1 cellular context compared by ENCODE assay signal in the genomic region with DNA sequence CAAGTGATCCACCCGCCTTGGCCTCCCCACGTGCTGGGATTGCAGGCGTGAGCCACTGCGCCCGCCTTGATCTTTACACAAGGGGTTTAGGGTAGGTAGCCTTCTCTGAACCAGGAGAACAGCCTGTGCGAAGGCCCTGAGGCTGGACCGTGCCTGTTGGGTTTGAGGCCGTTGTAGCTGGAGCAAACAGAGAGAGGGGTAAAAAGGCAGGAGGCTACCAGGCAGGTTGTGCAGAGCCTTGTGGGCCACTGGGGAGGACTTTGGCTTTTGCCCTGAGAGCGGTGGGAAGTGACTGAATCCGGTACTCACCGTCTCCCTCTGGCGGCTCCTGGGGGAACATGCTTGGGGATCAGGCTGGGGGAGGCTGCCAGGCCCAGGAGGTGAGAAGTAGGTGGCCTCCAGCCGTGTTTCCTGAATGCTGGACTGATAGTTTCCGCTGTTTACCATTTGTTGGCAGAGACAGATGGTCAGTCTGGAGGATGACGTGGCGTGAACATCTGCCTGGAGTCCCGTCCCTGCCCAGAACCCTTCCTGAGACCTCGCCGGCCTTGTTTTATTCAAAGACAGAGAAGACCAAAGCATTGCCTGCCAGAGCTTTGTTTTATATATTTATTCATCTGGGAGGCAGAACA.
TF ChIP-seq lines count a peak whose summit lies in the region.

No MANE protein-coding gene starts in this region.

TF ChIP-seq in HepG2, 621 proteins besides CTCF, POLR2A, EP300 and RAD21 (continued from another document and continues in another):
- peak; percentile 35; the same call in 1 of the 2 replicates for TF ChIP-seq THAP9 (CRISPR knock-in tag; IDR thresholded peaks at IDR 0.05; ENCODE audit: borderline replicate concordance)
- TF ChIP-seq, protein P1, sequence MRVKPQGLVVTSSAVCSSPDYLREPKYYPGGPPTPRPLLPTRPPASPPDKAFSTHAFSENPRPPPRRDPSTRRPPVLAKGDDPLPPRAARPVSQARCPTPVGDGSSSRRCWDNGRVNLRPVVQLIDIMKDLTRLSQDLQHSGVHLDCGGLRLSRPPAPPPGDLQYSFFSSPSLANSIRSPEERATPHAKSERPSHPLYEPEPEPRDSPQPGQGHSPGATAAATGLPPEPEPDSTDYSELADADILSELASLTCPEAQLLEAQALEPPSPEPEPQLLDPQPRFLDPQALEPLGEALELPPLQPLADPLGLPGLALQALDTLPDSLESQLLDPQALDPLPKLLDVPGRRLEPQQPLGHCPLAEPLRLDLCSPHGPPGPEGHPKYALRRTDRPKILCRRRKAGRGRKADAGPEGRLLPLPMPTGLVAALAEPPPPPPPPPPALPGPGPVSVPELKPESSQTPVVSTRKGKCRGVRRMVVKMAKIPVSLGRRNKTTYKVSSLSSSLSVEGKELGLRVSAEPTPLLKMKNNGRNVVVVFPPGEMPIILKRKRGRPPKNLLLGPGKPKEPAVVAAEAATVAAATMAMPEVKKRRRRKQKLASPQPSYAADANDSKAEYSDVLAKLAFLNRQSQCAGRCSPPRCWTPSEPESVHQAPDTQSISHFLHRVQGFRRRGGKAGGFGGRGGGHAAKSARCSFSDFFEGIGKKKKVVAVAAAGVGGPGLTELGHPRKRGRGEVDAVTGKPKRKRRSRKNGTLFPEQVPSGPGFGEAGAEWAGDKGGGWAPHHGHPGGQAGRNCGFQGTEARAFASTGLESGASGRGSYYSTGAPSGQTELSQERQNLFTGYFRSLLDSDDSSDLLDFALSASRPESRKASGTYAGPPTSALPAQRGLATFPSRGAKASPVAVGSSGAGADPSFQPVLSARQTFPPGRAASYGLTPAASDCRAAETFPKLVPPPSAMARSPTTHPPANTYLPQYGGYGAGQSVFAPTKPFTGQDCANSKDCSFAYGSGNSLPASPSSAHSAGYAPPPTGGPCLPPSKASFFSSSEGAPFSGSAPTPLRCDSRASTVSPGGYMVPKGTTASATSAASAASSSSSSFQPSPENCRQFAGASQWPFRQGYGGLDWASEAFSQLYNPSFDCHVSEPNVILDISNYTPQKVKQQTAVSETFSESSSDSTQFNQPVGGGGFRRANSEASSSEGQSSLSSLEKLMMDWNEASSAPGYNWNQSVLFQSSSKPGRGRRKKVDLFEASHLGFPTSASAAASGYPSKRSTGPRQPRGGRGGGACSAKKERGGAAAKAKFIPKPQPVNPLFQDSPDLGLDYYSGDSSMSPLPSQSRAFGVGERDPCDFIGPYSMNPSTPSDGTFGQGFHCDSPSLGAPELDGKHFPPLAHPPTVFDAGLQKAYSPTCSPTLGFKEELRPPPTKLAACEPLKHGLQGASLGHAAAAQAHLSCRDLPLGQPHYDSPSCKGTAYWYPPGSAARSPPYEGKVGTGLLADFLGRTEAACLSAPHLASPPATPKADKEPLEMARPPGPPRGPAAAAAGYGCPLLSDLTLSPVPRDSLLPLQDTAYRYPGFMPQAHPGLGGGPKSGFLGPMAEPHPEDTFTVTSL (CRISPR knock-in tag; IDR thresholded peaks at IDR 0.05; ENCODE audit: borderline replicate concordance), result no peak
- peak; percentile 73 for TF ChIP-seq RXRA (CRISPR knock-in tag; IDR thresholded peaks at IDR 0.05)
- TF ChIP-seq ZNF792 (CRISPR knock-in tag; IDR thresholded peaks at IDR 0.05), result 0 out of 2 replicates have a peak, but pooled peaks have one; percentile 29
- TF ChIP-seq FOXO1 (CRISPR knock-in tag; IDR thresholded peaks at IDR 0.05), result peak; percentile 14; the same call in 1 of the 2 replicates
- peak; percentile 78; the same call in 1 of the 2 replicates for TF ChIP-seq HOXA3 (CRISPR knock-in tag; IDR thresholded peaks at IDR 0.05)
- no peak for TF ChIP-seq XBP1 (CRISPR knock-in tag; IDR thresholded peaks at IDR 0.05)
- TF ChIP-seq ZNF33B (CRISPR knock-in tag; IDR thresholded peaks at IDR 0.05), result 0 out of 2 replicates have a peak, but pooled peaks have one; percentile 56
- TF ChIP-seq HDAC2 (CRISPR knock-in tag; IDR thresholded peaks at IDR 0.05), result peak; percentile 37; the same call in 1 of the 2 replicates
- no peak for TF ChIP-seq PRMT3 (CRISPR knock-in tag; IDR thresholded peaks at IDR 0.05; ENCODE audit: borderline replicate concordance, low read depth)
- no peak for TF ChIP-seq NR1H2 (CRISPR knock-in tag; IDR thresholded peaks at IDR 0.05; ENCODE audit: borderline replicate concordance, low read depth)
- TF ChIP-seq RARA (CRISPR knock-in tag; IDR thresholded peaks at IDR 0.05), result peak; percentile 61
- TF ChIP-seq ZNF512B (CRISPR knock-in tag; IDR thresholded peaks at IDR 0.05; ENCODE audit: borderline replicate concordance), result no peak
- TF ChIP-seq, protein P2, sequence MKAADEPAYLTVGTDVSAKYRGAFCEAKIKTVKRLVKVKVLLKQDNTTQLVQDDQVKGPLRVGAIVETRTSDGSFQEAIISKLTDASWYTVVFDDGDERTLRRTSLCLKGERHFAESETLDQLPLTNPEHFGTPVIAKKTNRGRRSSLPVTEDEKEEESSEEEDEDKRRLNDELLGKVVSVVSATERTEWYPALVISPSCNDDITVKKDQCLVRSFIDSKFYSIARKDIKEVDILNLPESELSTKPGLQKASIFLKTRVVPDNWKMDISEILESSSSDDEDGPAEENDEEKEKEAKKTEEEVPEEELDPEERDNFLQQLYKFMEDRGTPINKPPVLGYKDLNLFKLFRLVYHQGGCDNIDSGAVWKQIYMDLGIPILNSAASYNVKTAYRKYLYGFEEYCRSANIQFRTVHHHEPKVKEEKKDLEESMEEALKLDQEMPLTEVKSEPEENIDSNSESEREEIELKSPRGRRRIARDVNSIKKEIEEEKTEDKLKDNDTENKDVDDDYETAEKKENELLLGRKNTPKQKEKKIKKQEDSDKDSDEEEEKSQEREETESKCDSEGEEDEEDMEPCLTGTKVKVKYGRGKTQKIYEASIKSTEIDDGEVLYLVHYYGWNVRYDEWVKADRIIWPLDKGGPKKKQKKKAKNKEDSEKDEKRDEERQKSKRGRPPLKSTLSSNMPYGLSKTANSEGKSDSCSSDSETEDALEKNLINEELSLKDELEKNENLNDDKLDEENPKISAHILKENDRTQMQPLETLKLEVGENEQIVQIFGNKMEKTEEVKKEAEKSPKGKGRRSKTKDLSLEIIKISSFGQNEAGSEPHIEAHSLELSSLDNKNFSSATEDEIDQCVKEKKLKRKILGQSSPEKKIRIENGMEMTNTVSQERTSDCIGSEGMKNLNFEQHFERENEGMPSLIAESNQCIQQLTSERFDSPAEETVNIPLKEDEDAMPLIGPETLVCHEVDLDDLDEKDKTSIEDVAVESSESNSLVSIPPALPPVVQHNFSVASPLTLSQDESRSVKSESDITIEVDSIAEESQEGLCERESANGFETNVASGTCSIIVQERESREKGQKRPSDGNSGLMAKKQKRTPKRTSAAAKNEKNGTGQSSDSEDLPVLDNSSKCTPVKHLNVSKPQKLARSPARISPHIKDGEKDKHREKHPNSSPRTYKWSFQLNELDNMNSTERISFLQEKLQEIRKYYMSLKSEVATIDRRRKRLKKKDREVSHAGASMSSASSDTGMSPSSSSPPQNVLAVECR (CRISPR knock-in tag; IDR thresholded peaks at IDR 0.05; ENCODE audit: borderline replicate concordance), result peak; percentile 61; the same call in 1 of the 2 replicates
- TF ChIP-seq, protein P3, sequence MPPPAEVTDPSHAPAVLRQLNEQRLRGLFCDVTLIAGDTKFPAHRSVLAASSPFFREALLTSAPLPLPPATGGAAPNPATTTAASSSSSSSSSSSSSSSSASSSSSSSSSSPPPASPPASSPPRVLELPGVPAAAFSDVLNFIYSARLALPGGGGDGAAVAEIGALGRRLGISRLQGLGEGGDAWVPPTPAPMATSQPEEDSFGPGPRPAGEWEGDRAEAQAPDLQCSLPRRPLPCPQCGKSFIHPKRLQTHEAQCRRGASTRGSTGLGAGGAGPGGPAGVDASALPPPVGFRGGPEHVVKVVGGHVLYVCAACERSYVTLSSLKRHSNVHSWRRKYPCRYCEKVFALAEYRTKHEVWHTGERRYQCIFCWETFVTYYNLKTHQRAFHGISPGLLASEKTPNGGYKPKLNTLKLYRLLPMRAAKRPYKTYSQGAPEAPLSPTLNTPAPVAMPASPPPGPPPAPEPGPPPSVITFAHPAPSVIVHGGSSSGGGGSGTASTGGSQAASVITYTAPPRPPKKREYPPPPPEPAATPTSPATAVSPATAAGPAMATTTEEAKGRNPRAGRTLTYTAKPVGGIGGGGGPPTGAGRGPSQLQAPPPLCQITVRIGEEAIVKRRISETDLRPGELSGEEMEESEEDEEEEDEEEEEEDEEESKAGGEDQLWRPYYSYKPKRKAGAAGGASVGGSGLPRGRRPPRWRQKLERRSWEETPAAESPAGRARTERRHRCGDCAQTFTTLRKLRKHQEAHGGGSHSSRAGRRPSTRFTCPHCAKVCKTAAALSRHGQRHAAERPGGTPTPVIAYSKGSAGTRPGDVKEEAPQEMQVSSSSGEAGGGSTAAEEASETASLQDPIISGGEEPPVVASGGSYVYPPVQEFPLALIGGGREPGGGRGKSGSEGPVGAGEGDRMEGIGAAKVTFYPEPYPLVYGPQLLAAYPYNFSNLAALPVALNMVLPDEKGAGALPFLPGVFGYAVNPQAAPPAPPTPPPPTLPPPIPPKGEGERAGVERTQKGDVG (CRISPR knock-in tag; IDR thresholded peaks at IDR 0.05; ENCODE audit: borderline replicate concordance), result peak; percentile 82
- TF ChIP-seq ZFP37 (CRISPR knock-in tag; IDR thresholded peaks at IDR 0.05; ENCODE audit: borderline replicate concordance), result no peak
- TF ChIP-seq HNF4G (IDR thresholded peaks at IDR 0.05; ENCODE audit: borderline replicate concordance, low read depth, low read length), result peak; percentile 92
- TF ChIP-seq HNF4G (CRISPR knock-in tag; IDR thresholded peaks at IDR 0.05; ENCODE audit: borderline replicate concordance, low read depth), result peak; percentile 93
- 0 out of 2 replicates have a peak, but pooled peaks have one; percentile 30 for TF ChIP-seq NCOA2 (CRISPR knock-in tag; IDR thresholded peaks at IDR 0.05)
- 0 out of 2 replicates have a peak, but pooled peaks have one; percentile 51 for TF ChIP-seq ZNF607 (CRISPR knock-in tag; IDR thresholded peaks at IDR 0.05; ENCODE audit: borderline replicate concordance)
- TF ChIP-seq, protein P4, sequence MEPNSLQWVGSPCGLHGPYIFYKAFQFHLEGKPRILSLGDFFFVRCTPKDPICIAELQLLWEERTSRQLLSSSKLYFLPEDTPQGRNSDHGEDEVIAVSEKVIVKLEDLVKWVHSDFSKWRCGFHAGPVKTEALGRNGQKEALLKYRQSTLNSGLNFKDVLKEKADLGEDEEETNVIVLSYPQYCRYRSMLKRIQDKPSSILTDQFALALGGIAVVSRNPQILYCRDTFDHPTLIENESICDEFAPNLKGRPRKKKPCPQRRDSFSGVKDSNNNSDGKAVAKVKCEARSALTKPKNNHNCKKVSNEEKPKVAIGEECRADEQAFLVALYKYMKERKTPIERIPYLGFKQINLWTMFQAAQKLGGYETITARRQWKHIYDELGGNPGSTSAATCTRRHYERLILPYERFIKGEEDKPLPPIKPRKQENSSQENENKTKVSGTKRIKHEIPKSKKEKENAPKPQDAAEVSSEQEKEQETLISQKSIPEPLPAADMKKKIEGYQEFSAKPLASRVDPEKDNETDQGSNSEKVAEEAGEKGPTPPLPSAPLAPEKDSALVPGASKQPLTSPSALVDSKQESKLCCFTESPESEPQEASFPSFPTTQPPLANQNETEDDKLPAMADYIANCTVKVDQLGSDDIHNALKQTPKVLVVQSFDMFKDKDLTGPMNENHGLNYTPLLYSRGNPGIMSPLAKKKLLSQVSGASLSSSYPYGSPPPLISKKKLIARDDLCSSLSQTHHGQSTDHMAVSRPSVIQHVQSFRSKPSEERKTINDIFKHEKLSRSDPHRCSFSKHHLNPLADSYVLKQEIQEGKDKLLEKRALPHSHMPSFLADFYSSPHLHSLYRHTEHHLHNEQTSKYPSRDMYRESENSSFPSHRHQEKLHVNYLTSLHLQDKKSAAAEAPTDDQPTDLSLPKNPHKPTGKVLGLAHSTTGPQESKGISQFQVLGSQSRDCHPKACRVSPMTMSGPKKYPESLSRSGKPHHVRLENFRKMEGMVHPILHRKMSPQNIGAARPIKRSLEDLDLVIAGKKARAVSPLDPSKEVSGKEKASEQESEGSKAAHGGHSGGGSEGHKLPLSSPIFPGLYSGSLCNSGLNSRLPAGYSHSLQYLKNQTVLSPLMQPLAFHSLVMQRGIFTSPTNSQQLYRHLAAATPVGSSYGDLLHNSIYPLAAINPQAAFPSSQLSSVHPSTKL (CRISPR knock-in tag; IDR thresholded peaks at IDR 0.05), result peak; percentile 32
- no peak for TF ChIP-seq NFE2 (CRISPR knock-in tag; IDR thresholded peaks at IDR 0.05)
- 0 out of 2 replicates have a peak, but pooled peaks have one; percentile 72 for TF ChIP-seq ZMYM2 (CRISPR knock-in tag; IDR thresholded peaks at IDR 0.05)
- TF ChIP-seq ZNF329 (CRISPR knock-in tag; IDR thresholded peaks at IDR 0.05; ENCODE audit: low read depth), result 0 out of 2 replicates have a peak, but pooled peaks have one; percentile 36
- no peak for TF ChIP-seq ZSCAN30 (CRISPR knock-in tag; IDR thresholded peaks at IDR 0.05)
